Comparison of ENCODE assay signal across 9 cellular contexts in the genomic region with DNA sequence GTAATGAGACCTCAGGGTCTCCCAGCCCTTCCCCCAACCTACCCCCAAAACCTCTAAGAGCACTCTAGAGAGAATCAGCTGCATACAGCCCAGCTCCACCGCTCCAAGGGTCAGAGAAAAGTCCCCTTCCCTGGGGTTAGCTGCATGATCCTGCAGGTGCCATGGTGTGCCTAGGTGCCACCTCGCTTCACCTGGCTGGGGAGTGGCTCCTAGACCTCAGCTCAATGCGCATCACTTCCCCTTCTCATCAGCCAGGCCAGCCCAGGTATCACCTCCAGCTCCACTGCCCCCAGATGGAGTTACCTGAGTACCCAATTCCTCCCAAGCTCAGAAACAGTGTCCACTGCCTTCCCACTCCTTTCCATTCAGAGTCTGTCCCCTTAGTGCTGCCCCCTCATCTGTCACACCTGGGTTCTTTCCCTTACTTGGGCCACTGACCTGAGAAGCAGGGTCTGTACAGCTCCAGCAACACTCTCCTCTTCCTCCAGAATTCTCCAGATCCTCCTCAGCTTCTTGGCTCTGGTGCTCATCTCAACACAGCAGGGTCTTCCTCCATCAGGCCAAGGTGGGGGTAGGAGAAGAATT. TPM values are rescaled to one million over a fixed set of nuclear protein-coding genes. Genes with fewer than 3 reads are reported as not detected.
DNase-seq lines count a peak whose midpoint lies in the region; ATAC-seq and TF ChIP-seq lines count a peak whose summit lies in the region.
"Had no signal": no experiment of that assay in that cellular context is flagged by ENCODE, and none has a peak within 500 bp of the region (broad histone marks: within the 10 kb centered on the region; RNA-seq: fewer than 3 reads in every experiment).

No MANE protein-coding gene starts in this region.

- no peaks in the 10 kb centered on the region for H3K36me3 Mint-ChIP-seq in activated T-cell treated with anti-CD3 and anti-CD28 coated beads, Interleukin-2, amount 50 U/mL, for 4 hours (ENCODE audit: insufficient read depth)
- H3K36me3 Mint-ChIP-seq in activated T-helper 1 cell treated with anti-CD3 and anti-CD28 coated beads, Interleukin-12 subunit alpha, Interleukin-12 subunit beta, Interleukin-2, Interleukin-4 antibody, amounts not matched to agents 30 ng/mL and 10 ng/mL and 1 ng/mL, durations not matched to agents 14 hours and 24 hours and 36 hours (ENCODE audit: low read depth) = no peaks in the 10 kb centered on the region

- no peaks in the 10 kb centered on the region for H3K9me3 ChIP-seq in lower lobe of right lung
- H3K9me3 ChIP-seq in HAP-1 = no peaks in the 10 kb centered on the region

- H3K4me3 ChIP-seq in lower lobe of right lung (no peak overlapping the region), HAP-1 (no peak overlapping the region)

- no peaks in the 10 kb centered on the region for H3K9me3 Mint-ChIP-seq in activated T-cell treated with anti-CD3 and anti-CD28 coated beads, Interleukin-2, amount 50 U/mL, for 4 hours
- no peaks in the 10 kb centered on the region for H3K9me3 Mint-ChIP-seq in activated T-helper 1 cell treated with anti-CD3 and anti-CD28 coated beads, Interleukin-12 subunit alpha, Interleukin-12 subunit beta, Interleukin-2, Interleukin-4 antibody, amounts not matched to agents 30 ng/mL and 10 ng/mL and 1 ng/mL, durations not matched to agents 14 hours and 24 hours and 36 hours

- H3K27me3 ChIP-seq in lower lobe of right lung (ENCODE audit: low read depth) (no peaks in the 10 kb centered on the region), HAP-1 (ENCODE audit: low read depth) (no peaks in the 10 kb centered on the region)

- H3K4me1 Mint-ChIP-seq in activated T-cell treated with anti-CD3 and anti-CD28 coated beads, Interleukin-2, amount 50 U/mL, for 4 hours (ENCODE audit: low read depth) = peaks cover 24% of the 10 kb centered on the region
- H3K4me1 Mint-ChIP-seq in activated T-helper 1 cell treated with anti-CD3 and anti-CD28 coated beads, Interleukin-12 subunit alpha, Interleukin-12 subunit beta, Interleukin-2, Interleukin-4 antibody, amounts not matched to agents 30 ng/mL and 10 ng/mL and 1 ng/mL, durations not matched to agents 14 hours and 24 hours and 36 hours (ENCODE audit: low read depth) = peaks cover 35% of the 10 kb centered on the region

- peak overlapping the region; percentile 79 for H3K27ac ChIP-seq in lower lobe of right lung
- H3K27ac ChIP-seq in temporal lobe (ENCODE audit: low read depth, low read length) = peak overlapping the region; percentile 98

- peak overlapping the region; percentile 41 for H3K27ac Mint-ChIP-seq in activated T-helper 1 cell treated with anti-CD3 and anti-CD28 coated beads, Interleukin-12 subunit alpha, Interleukin-12 subunit beta, Interleukin-2, Interleukin-4 antibody, amounts not matched to agents 30 ng/mL and 10 ng/mL and 1 ng/mL, durations not matched to agents 14 hours and 24 hours and 36 hours

- no peak for TF ChIP-seq CTCF in lower lobe of right lung (IDR thresholded peaks at IDR 0.05)

- H3K4me1 ChIP-seq in lower lobe of right lung (peaks cover 53% of the 10 kb centered on the region), HAP-1 (peaks cover 9% of the 10 kb centered on the region)

- H3K36me3 ChIP-seq in lower lobe of right lung (no peaks in the 10 kb centered on the region), HAP-1 (replicated peaks) (no peaks in the 10 kb centered on the region)

- no peak for ATAC-seq in activated T-cell treated with anti-CD3 and anti-CD28 coated beads, Interleukin-2, amount 50 U/mL, for 4 hours
- ATAC-seq in lower lobe of right lung (no peak), HG02840 (IDR thresholded peaks at IDR 0.05; ENCODE audit: low FRiP score, unreplicated experiment) (no peak)

- in situ Hi-C loops in HAP-1 (cut with MboI; ENCODE audit: low sequenced_read_pairs) = no loop called here

- no peaks in the 10 kb centered on the region for H3K27me3 Mint-ChIP-seq in activated T-cell treated with anti-CD3 and anti-CD28 coated beads, Interleukin-2, amount 50 U/mL, for 4 hours (ENCODE audit: low read depth)
- H3K27me3 Mint-ChIP-seq in activated T-helper 1 cell treated with anti-CD3 and anti-CD28 coated beads, Interleukin-12 subunit alpha, Interleukin-12 subunit beta, Interleukin-2, Interleukin-4 antibody, amounts not matched to agents 30 ng/mL and 10 ng/mL and 1 ng/mL, durations not matched to agents 14 hours and 24 hours and 36 hours (ENCODE audit: insufficient read depth) = no peaks in the 10 kb centered on the region

- intact Hi-C loops in activated T-helper 1 cell treated with anti-CD3 and anti-CD28 coated beads, Interleukin-12 subunit alpha, Interleukin-12 subunit beta, Interleukin-2, Interleukin-4 antibody, amounts not matched to agents 30 ng/mL and 10 ng/mL and 1 ng/mL, durations not matched to agents 14 hours and 24 hours and 36 hours (cut with micrococcal nuclease) = loop anchor here (1.0 to 5.0 kb wide), 7 partner anchors 10 to 570 kb away; a partner anchor contains a TSS
- intact Hi-C loops in lower lobe of right lung (cut with DNase I) = loop anchor here (10.0 kb wide), 1 partner anchor 58 kb away; no protein-coding TSS in a partner anchor

- DNase-seq in activated T-cell treated with anti-CD3 and anti-CD28 coated beads, Interleukin-2, amount 50 U/mL, for 4 hours = no peak
- DNase-seq in activated T-cell treated with anti-CD3 and anti-CD28 coated beads for 4 hours (no peak), lower lobe of right lung (no peak), islet precursor cell (no peak), HAP-1 (ENCODE audit: low spot score in 2 of 2) (no peak)
- DNase-seq in activated T-helper 1 cell treated with anti-CD3 and anti-CD28 coated beads, Interleukin-12 subunit alpha, Interleukin-12 subunit beta, Interleukin-2, Interleukin-4 antibody, amounts not matched to agents 30 ng/mL and 10 ng/mL and 1 ng/mL, durations not matched to agents 14 hours and 24 hours and 36 hours (ENCODE audit: low spot score) = no peak
- DNase-seq: NCI-H510A treated with DMSO at 0.1 percent for 48 hours had no signal

- H3K4me3 Mint-ChIP-seq in activated T-cell treated with anti-CD3 and anti-CD28 coated beads, Interleukin-2, amount 50 U/mL, for 4 hours = peak overlapping the region; percentile 4
- peak overlapping the region; percentile 93 for H3K4me3 Mint-ChIP-seq in activated T-helper 1 cell treated with anti-CD3 and anti-CD28 coated beads, Interleukin-12 subunit alpha, Interleukin-12 subunit beta, Interleukin-2, Interleukin-4 antibody, amounts not matched to agents 30 ng/mL and 10 ng/mL and 1 ng/mL, durations not matched to agents 14 hours and 24 hours and 36 hours

RNA-seq across cellular contexts. Expression of a gene that starts 1.3 kb away (rescaled TPM):
- total RNA-seq in activated T-cell treated with anti-CD3 and anti-CD28 coated beads, Interleukin-2, amount 50 U/mL, for 4 hours = 10 to 100 TPM in 2 of 3 donors, 1 to 10 TPM in 1; 9.4 to 13.8 (median 13.0) TPM
- total RNA-seq in activated T-helper 1 cell treated with anti-CD3 and anti-CD28 coated beads, Interleukin-12 subunit alpha, Interleukin-12 subunit beta, Interleukin-2, Interleukin-4 antibody, amounts not matched to agents 30 ng/mL and 10 ng/mL and 1 ng/mL, durations not matched to agents 14 hours and 24 hours and 36 hours = 19.8 and 23.9 TPM in 2 replicates
- total RNA-seq in lower lobe of right lung (126 TPM), temporal lobe (18.9 TPM)

RNA-seq across cellular contexts. Expression of a gene that starts 21.7 kb away (rescaled TPM):
- 10 to 100 TPM; 23.8 to 28.9 (median 26.0) TPM for total RNA-seq in activated T-cell treated with anti-CD3 and anti-CD28 coated beads, Interleukin-2, amount 50 U/mL, for 4 hours
- total RNA-seq in activated T-helper 1 cell treated with anti-CD3 and anti-CD28 coated beads, Interleukin-12 subunit alpha, Interleukin-12 subunit beta, Interleukin-2, Interleukin-4 antibody, amounts not matched to agents 30 ng/mL and 10 ng/mL and 1 ng/mL, durations not matched to agents 14 hours and 24 hours and 36 hours = 69.2 and 71.1 TPM in 2 replicates
- total RNA-seq in lower lobe of right lung (104 TPM), temporal lobe (4.7 TPM)

RNA-seq across cellular contexts. Expression of a gene that starts 40.3 kb away (rescaled TPM):
- 10 to 100 TPM; 52.3 to 58.1 (median 52.8) TPM for total RNA-seq in activated T-cell treated with anti-CD3 and anti-CD28 coated beads, Interleukin-2, amount 50 U/mL, for 4 hours
- total RNA-seq in activated T-helper 1 cell treated with anti-CD3 and anti-CD28 coated beads, Interleukin-12 subunit alpha, Interleukin-12 subunit beta, Interleukin-2, Interleukin-4 antibody, amounts not matched to agents 30 ng/mL and 10 ng/mL and 1 ng/mL, durations not matched to agents 14 hours and 24 hours and 36 hours = 78.8 and 88.6 TPM in 2 replicates
- total RNA-seq in lower lobe of right lung (276 TPM), temporal lobe (30.0 TPM)
